21 cellular contexts compared by ENCODE assay signal in genomic region chr3:67788396-67788795, GRCh38.
"Had no signal": no experiment of that assay in that cellular context is flagged by ENCODE, and none has a peak within 500 bp of the region (broad histone marks: within the 10 kb centered on the region; RNA-seq: fewer than 3 reads in every experiment).

No MANE protein-coding gene starts in this region.

- H3K4me3 ChIP-seq: colonic mucosa, esophagus squamous epithelium, gastrocnemius medialis, heart right ventricle, left lung, lower lobe of right lung had no signal

- H3K4me1 ChIP-seq: colonic mucosa, esophagus squamous epithelium, gastrocnemius medialis, heart right ventricle, left lung, lower lobe of right lung had no signal

- H3K27ac Mint-ChIP-seq: dendritic cell treated with granulocyte-macrophage colony-stimulating factor and Interleukin-4, amounts not matched to agents 40 ng/mL and 50 ng/mL, for 4 days; naive thymus-derived CD4-positive, alpha-beta T cell had no signal

- H3K27me3 Mint-ChIP-seq: dendritic cell treated with granulocyte-macrophage colony-stimulating factor and Interleukin-4, amounts not matched to agents 40 ng/mL and 50 ng/mL, for 4 days had no signal

- DNase-seq: colonic mucosa; cortex of kidney; effector CD8-positive, alpha-beta T cell; erythroblast; esophagus squamous epithelium; foreskin fibroblast; foreskin melanocyte; gastrocnemius medialis; glutamatergic neuron; head of caudate nucleus; heart right ventricle; hippocampal formation; left cardiac atrium; left lung; left ventricle myocardium superior; lower lobe of right lung; mesenchymal stem cell; midbrain; naive thymus-derived CD4-positive, alpha-beta T cell had no signal

- H3K9me3 ChIP-seq: colonic mucosa, esophagus squamous epithelium, gastrocnemius medialis, lower lobe of right lung had no signal

- H3K9me3 Mint-ChIP-seq: dendritic cell treated with granulocyte-macrophage colony-stimulating factor and Interleukin-4, amounts not matched to agents 40 ng/mL and 50 ng/mL, for 4 days had no signal

- H3K36me3 ChIP-seq: colonic mucosa, esophagus squamous epithelium, gastrocnemius medialis, heart right ventricle, left lung, lower lobe of right lung had no signal

- H3K27ac ChIP-seq: colonic mucosa, epithelial cell of prostate, esophagus squamous epithelium, gastrocnemius medialis, heart right ventricle, left lung, lower lobe of right lung had no signal

- H3K27me3 ChIP-seq: colonic mucosa, esophagus squamous epithelium, gastrocnemius medialis, heart right ventricle, left lung had no signal

- H3K4me3 Mint-ChIP-seq: dendritic cell treated with granulocyte-macrophage colony-stimulating factor and Interleukin-4, amounts not matched to agents 40 ng/mL and 50 ng/mL, for 4 days; naive thymus-derived CD4-positive, alpha-beta T cell had no signal
